Comparison of ENCODE assay signal across 9 cellular contexts in genomic region chr11:115324569-115325432, GRCh38.
DNase-seq lines count a peak whose midpoint lies in the region; ATAC-seq and TF ChIP-seq lines count a peak whose summit lies in the region.
"Had no signal": no experiment of that assay in that cellular context is flagged by ENCODE, and none has a peak within 500 bp of the region (broad histone marks: within the 10 kb centered on the region; RNA-seq: fewer than 3 reads in every experiment).

No MANE protein-coding gene starts in this region.

- H3K4me3 Mint-ChIP-seq in activated CD4-positive, alpha-beta memory T cell treated with anti-CD3 and anti-CD28 coated beads for 36 hours: no peak overlapping the region
- H3K4me3 Mint-ChIP-seq: natural killer cell treated with Interleukin-12 subunit alpha and Interleukin-12 subunit beta and Interleukin-15 and Interleukin-18, amount 100 ng/mL, for 72 hours had no signal

- H4K91ac ChIP-seq in trophoblast cell (ENCODE audit: low read depth, low read length): no peak overlapping the region

- DNase-seq in AG08396 (ENCODE audit: low spot score) (peak; percentile 41), NCI-H2171 treated with DMSO at 0.1 percent for 48 hours (lab: John Stamatoyannopoulos, UW) (peak; percentile 79), trophoblast cell (peak; percentile 20 to 76)
- DNase-seq in activated CD4-positive, alpha-beta memory T cell treated with anti-CD3 and anti-CD28 coated beads for 36 hours: peak; percentile 11

- H2BK5ac ChIP-seq in trophoblast cell (ENCODE audit: low read depth, low read length, poor library complexity): no peak overlapping the region

- no peak overlapping the region for H3K23ac ChIP-seq in trophoblast cell (ENCODE audit: low read length)

- no peak overlapping the region for H2AFZ ChIP-seq in trophoblast cell (ENCODE audit: insufficient read depth, low read length, poor library complexity)

- no peak for TF ChIP-seq EP300 in gastroesophageal sphincter (IDR thresholded peaks at IDR 0.05)

- intact Hi-C loops in activated CD4-positive, alpha-beta memory T cell treated with anti-CD3 and anti-CD28 coated beads for 36 hours (cut with micrococcal nuclease): loop anchor here (1.0 kb wide), 2 partner anchors 900 to 952 kb away; no protein-coding TSS in a partner anchor

- H3K27ac Mint-ChIP-seq in activated CD4-positive, alpha-beta memory T cell treated with anti-CD3 and anti-CD28 coated beads for 36 hours: no peak overlapping the region
- H3K27ac Mint-ChIP-seq: natural killer cell treated with Interleukin-12 subunit alpha and Interleukin-12 subunit beta and Interleukin-15 and Interleukin-18, amount 100 ng/mL, for 72 hours had no signal

- no peak overlapping the region for H3K18ac ChIP-seq in trophoblast cell (ENCODE audit: low read length)

- no peak for TF ChIP-seq POLR2A in gastroesophageal sphincter (IDR thresholded peaks at IDR 0.05)

- no peak overlapping the region for H3K4me3 ChIP-seq in gastroesophageal sphincter
- H3K4me3 ChIP-seq in trophoblast cell (ENCODE audit: low read depth, low read length): no peak overlapping the region

- no peak overlapping the region for H4K8ac ChIP-seq in trophoblast cell (ENCODE audit: low read depth, low read length)

- H3K27me3 ChIP-seq in gastroesophageal sphincter: no peaks in the 10 kb centered on the region
- no peaks in the 10 kb centered on the region for H3K27me3 ChIP-seq in trophoblast cell (ENCODE audit: insufficient read depth, low read length)

- no peak overlapping the region for H3K4me2 ChIP-seq in trophoblast cell (ENCODE audit: low read length)

- WGBS in gastroesophageal sphincter (ENCODE audit: low coverage in 1 of 2), 2 donors: 38 to 40% methylated on average over 6 to 9 of the region's 12 CpGs
- no CpG with 5 or more reads among the region's 12 CpGs for whole genome bisulfite sequencing in trophoblast cell (ENCODE audit: extremely low coverage, insufficient coverage, insufficient read length)

- H3K79me2 ChIP-seq in trophoblast cell (ENCODE audit: control insufficient read depth, insufficient read depth, low read length, poor library complexity): no peaks in the 10 kb centered on the region

- H4K12ac ChIP-seq in trophoblast cell (ENCODE audit: low read depth, low read length): no peak overlapping the region

- H3K9me3 ChIP-seq in gastroesophageal sphincter: no peaks in the 10 kb centered on the region
- no peaks in the 10 kb centered on the region for H3K9me3 ChIP-seq in trophoblast cell (ENCODE audit: insufficient read depth, low read depth, low read length)

- H2BK120ac ChIP-seq in trophoblast cell (ENCODE audit: insufficient read depth, low read length, poor library complexity): no peak overlapping the region

- POLR2A ChIA-PET in activated CD4-positive, alpha-beta memory T cell treated with anti-CD3 and anti-CD28 coated beads for 36 hours (lab: Charles Lee): interaction anchor here (0.5 kb wide), 1 partner anchor 1159 kb away, joined by 3 read pairs; no protein-coding TSS in a partner anchor

- H3K36me3 ChIP-seq in gastroesophageal sphincter: no peaks in the 10 kb centered on the region
- H3K36me3 ChIP-seq in trophoblast cell (ENCODE audit: control insufficient read depth in 1 of 2, insufficient read depth in 2 of 2, low read length in 2 of 2): no peaks in the 10 kb centered on the region

- H3K27ac ChIP-seq in gastroesophageal sphincter: no peak overlapping the region
- H3K27ac ChIP-seq in trophoblast cell (ENCODE audit: low read depth, low read length): no peak overlapping the region

- H2AK5ac ChIP-seq in trophoblast cell (ENCODE audit: low read length): no peak overlapping the region

- H3K9ac ChIP-seq in trophoblast cell (ENCODE audit: low read length): no peak overlapping the region

- no peaks in the 10 kb centered on the region for H3K27me3 Mint-ChIP-seq in activated CD4-positive, alpha-beta memory T cell treated with anti-CD3 and anti-CD28 coated beads for 36 hours

- no peak overlapping the region for H2BK12ac ChIP-seq in trophoblast cell (ENCODE audit: low read length)

- CTCF ChIA-PET in activated CD4-positive, alpha-beta memory T cell treated with anti-CD3 and anti-CD28 coated beads for 36 hours (lab: Charles Lee): interaction anchor here (0.7 to 1.4 kb wide), 10 partner anchors 9 to 1174 kb away, joined by 3 to 6 read pairs (median 3); no protein-coding TSS in a partner anchor

- TF ChIP-seq CTCF in GM12874 (IDR thresholded peaks at IDR 0.05; ENCODE audit: insufficient read depth, low read depth, low read length) (peak; percentile 75), gastroesophageal sphincter (IDR thresholded peaks at IDR 0.05) (peak; percentile 53 to 80 (median 62))

- H3K4me1 ChIP-seq in gastroesophageal sphincter (peaks cover 0 to 11% (median 0%) of the 10 kb centered on the region in 3 donors), trophoblast cell (ENCODE audit: control insufficient read depth in 1 of 2, insufficient read depth in 2 of 2, low read length in 2 of 2) (no peaks in the 10 kb centered on the region)

- no peaks in the 10 kb centered on the region for H3K9me3 Mint-ChIP-seq in activated CD4-positive, alpha-beta memory T cell treated with anti-CD3 and anti-CD28 coated beads for 36 hours
- H3K9me3 Mint-ChIP-seq: natural killer cell treated with Interleukin-12 subunit alpha and Interleukin-12 subunit beta and Interleukin-15 and Interleukin-18, amount 100 ng/mL, for 72 hours had no signal

- H3K14ac ChIP-seq in trophoblast cell (ENCODE audit: low read length): no peak overlapping the region

- no peak overlapping the region for H3K4ac ChIP-seq in trophoblast cell (ENCODE audit: low read depth, low read length)

- no peaks in the 10 kb centered on the region for H3K36me3 Mint-ChIP-seq in activated CD4-positive, alpha-beta memory T cell treated with anti-CD3 and anti-CD28 coated beads for 36 hours
- H3K36me3 Mint-ChIP-seq: natural killer cell treated with Interleukin-12 subunit alpha and Interleukin-12 subunit beta and Interleukin-15 and Interleukin-18, amount 100 ng/mL, for 72 hours had no signal

- H3K79me1 ChIP-seq in trophoblast cell (ENCODE audit: low read length): no peaks in the 10 kb centered on the region

- H3K4me1 Mint-ChIP-seq in activated CD4-positive, alpha-beta memory T cell treated with anti-CD3 and anti-CD28 coated beads for 36 hours (ENCODE audit: low read depth): no peaks in the 10 kb centered on the region

- ATAC-seq in HG03066 (IDR thresholded peaks at IDR 0.05; ENCODE audit: low read depth, unreplicated experiment): peak; percentile 65
- ATAC-seq in gastroesophageal sphincter: no peak
- no peak for ATAC-seq in HG03097 (IDR thresholded peaks at IDR 0.05; ENCODE audit: low FRiP score, unreplicated experiment)

Comparison
In these comparisons a context has a peak if more than half of its experiments do, and no peak if none do; other contexts are left out.
1. DNase-seq: peak in every context shown above with its lines; median percentile 79 in NCI-H2171 treated with DMSO at 0.1 percent for 48 hours; 48 in trophoblast cell; 41 in AG08396; 11 in activated CD4-positive, alpha-beta memory T cell treated with anti-CD3 and anti-CD28 coated beads for 36 hours.